Comparison of ENCODE assay signal across 1 cellular context in genomic region chr2:53826587-53827397, GRCh38.
TF ChIP-seq lines count a peak whose summit lies in the region.

No MANE protein-coding gene starts in this region.

TF ChIP-seq in HepG2, 621 proteins besides CTCF, POLR2A, EP300 and RAD21 (continued from another document and continues in another):
- TF ChIP-seq, protein P1, sequence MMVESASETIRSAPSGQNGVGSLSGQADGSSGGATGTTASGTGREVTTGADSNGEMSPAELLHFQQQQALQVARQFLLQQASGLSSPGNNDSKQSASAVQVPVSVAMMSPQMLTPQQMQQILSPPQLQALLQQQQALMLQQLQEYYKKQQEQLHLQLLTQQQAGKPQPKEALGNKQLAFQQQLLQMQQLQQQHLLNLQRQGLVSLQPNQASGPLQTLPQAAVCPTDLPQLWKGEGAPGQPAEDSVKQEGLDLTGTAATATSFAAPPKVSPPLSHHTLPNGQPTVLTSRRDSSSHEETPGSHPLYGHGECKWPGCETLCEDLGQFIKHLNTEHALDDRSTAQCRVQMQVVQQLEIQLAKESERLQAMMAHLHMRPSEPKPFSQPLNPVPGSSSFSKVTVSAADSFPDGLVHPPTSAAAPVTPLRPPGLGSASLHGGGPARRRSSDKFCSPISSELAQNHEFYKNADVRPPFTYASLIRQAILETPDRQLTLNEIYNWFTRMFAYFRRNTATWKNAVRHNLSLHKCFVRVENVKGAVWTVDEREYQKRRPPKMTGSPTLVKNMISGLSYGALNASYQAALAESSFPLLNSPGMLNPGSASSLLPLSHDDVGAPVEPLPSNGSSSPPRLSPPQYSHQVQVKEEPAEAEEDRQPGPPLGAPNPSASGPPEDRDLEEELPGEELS (CRISPR knock-in tag; IDR thresholded peaks at IDR 0.05): peak; percentile 100
- TF ChIP-seq EHMT2 (IDR thresholded peaks at IDR 0.05; ENCODE audit: borderline replicate concordance, low read depth, low read length): peak; percentile 94; the same call in 1 of the 2 replicates
- peak; percentile 100 for TF ChIP-seq FOXJ3 (CRISPR knock-in tag; IDR thresholded peaks at IDR 0.05; ENCODE audit: borderline replicate concordance)
- peak; percentile 72; the same call in 1 of the 2 replicates for TF ChIP-seq SAFB2 (CRISPR knock-in tag; IDR thresholded peaks at IDR 0.05; ENCODE audit: borderline replicate concordance, low read depth)
- TF ChIP-seq MZF1 (CRISPR knock-in tag; IDR thresholded peaks at IDR 0.05; ENCODE audit: borderline replicate concordance): no peak
- TF ChIP-seq TRIM24 (CRISPR knock-in tag; IDR thresholded peaks at IDR 0.05): peak; percentile 86
- TF ChIP-seq ZNF770 (CRISPR knock-in tag; IDR thresholded peaks at IDR 0.05): no peak
- no peak for TF ChIP-seq ZNF841 (CRISPR knock-in tag; IDR thresholded peaks at IDR 0.05; ENCODE audit: borderline replicate concordance)
- TF ChIP-seq GRHL1 (CRISPR knock-in tag; conservative IDR thresholded peaks at IDR 0.05): no peak
- TF ChIP-seq HMGXB4 (CRISPR knock-in tag; IDR thresholded peaks at IDR 0.05; ENCODE audit: borderline replicate concordance in 1 of 2, low read depth in 1 of 2): peak; percentile 57 to 84; a peak in 2 of 4 replicates
- TF ChIP-seq ARNTL (CRISPR knock-in tag; IDR thresholded peaks at IDR 0.05): peak; percentile 80
- peak; percentile 6; a peak in 1 of 4 replicates for TF ChIP-seq MAFK (conservative IDR thresholded peaks at IDR 0.05 in 1 of 2, IDR thresholded peaks at IDR 0.05 in 1 of 2; ENCODE audit: low read length in 2 of 2)
- TF ChIP-seq, protein P2, sequence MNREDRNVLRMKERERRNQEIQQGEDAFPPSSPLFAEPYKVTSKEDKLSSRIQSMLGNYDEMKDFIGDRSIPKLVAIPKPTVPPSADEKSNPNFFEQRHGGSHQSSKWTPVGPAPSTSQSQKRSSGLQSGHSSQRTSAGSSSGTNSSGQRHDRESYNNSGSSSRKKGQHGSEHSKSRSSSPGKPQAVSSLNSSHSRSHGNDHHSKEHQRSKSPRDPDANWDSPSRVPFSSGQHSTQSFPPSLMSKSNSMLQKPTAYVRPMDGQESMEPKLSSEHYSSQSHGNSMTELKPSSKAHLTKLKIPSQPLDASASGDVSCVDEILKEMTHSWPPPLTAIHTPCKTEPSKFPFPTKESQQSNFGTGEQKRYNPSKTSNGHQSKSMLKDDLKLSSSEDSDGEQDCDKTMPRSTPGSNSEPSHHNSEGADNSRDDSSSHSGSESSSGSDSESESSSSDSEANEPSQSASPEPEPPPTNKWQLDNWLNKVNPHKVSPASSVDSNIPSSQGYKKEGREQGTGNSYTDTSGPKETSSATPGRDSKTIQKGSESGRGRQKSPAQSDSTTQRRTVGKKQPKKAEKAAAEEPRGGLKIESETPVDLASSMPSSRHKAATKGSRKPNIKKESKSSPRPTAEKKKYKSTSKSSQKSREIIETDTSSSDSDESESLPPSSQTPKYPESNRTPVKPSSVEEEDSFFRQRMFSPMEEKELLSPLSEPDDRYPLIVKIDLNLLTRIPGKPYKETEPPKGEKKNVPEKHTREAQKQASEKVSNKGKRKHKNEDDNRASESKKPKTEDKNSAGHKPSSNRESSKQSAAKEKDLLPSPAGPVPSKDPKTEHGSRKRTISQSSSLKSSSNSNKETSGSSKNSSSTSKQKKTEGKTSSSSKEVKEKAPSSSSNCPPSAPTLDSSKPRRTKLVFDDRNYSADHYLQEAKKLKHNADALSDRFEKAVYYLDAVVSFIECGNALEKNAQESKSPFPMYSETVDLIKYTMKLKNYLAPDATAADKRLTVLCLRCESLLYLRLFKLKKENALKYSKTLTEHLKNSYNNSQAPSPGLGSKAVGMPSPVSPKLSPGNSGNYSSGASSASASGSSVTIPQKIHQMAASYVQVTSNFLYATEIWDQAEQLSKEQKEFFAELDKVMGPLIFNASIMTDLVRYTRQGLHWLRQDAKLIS (CRISPR knock-in tag; IDR thresholded peaks at IDR 0.05): 0 out of 2 replicates have a peak, but pooled peaks have one; percentile 36
- TF ChIP-seq, protein P3, sequence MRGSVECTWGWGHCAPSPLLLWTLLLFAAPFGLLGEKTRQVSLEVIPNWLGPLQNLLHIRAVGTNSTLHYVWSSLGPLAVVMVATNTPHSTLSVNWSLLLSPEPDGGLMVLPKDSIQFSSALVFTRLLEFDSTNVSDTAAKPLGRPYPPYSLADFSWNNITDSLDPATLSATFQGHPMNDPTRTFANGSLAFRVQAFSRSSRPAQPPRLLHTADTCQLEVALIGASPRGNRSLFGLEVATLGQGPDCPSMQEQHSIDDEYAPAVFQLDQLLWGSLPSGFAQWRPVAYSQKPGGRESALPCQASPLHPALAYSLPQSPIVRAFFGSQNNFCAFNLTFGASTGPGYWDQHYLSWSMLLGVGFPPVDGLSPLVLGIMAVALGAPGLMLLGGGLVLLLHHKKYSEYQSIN (CRISPR knock-in tag; IDR thresholded peaks at IDR 0.05; ENCODE audit: borderline replicate concordance): no peak
- no peak for TF ChIP-seq TEAD2 (CRISPR knock-in tag; IDR thresholded peaks at IDR 0.05)
- TF ChIP-seq E2F1 (CRISPR knock-in tag; IDR thresholded peaks at IDR 0.05): no peak
- TF ChIP-seq ZNF883 (CRISPR knock-in tag; IDR thresholded peaks at IDR 0.05; ENCODE audit: not compliant biosample characterization): no peak
- peak; percentile 26 for TF ChIP-seq ZNF781 (CRISPR knock-in tag; IDR thresholded peaks at IDR 0.05; ENCODE audit: borderline replicate concordance, not compliant biosample characterization)
- TF ChIP-seq ZNF468 (CRISPR knock-in tag; IDR thresholded peaks at IDR 0.05): peak; percentile 39; the same call in 1 of the 2 replicates
- TF ChIP-seq TOE1 (CRISPR knock-in tag; IDR thresholded peaks at IDR 0.05): peak; percentile 92
- peak; percentile 86; the same call in 1 of the 2 replicates for TF ChIP-seq MEF2D (CRISPR knock-in tag; IDR thresholded peaks at IDR 0.05)
- no peak for TF ChIP-seq ZNF839 (CRISPR knock-in tag; IDR thresholded peaks at IDR 0.05; ENCODE audit: borderline replicate concordance)
- TF ChIP-seq RFXANK (CRISPR knock-in tag; IDR thresholded peaks at IDR 0.05): peak; percentile 53; the same call in 1 of the 2 replicates
- TF ChIP-seq ZNF709 (CRISPR knock-in tag; IDR thresholded peaks at IDR 0.05): peak; percentile 43; the same call in 1 of the 2 replicates
- TF ChIP-seq PRMT3 (CRISPR knock-in tag; IDR thresholded peaks at IDR 0.05; ENCODE audit: borderline replicate concordance, low read depth): peak; percentile 78; the same call in 1 of the 2 replicates
- no peak for TF ChIP-seq U2AF1 (optimal IDR thresholded peaks at IDR 0.05; ENCODE audit: low read depth, low read length)
- TF ChIP-seq ZNF577 (CRISPR knock-in tag; IDR thresholded peaks at IDR 0.05; ENCODE audit: borderline replicate concordance, low read depth): no peak
- TF ChIP-seq ZNF251 (CRISPR knock-in tag; IDR thresholded peaks at IDR 0.05): no peak
- 0 out of 2 replicates have a peak, but pooled peaks have one; percentile 73 for TF ChIP-seq ZC3H13 (CRISPR knock-in tag; IDR thresholded peaks at IDR 0.05)
- TF ChIP-seq, protein P4, sequence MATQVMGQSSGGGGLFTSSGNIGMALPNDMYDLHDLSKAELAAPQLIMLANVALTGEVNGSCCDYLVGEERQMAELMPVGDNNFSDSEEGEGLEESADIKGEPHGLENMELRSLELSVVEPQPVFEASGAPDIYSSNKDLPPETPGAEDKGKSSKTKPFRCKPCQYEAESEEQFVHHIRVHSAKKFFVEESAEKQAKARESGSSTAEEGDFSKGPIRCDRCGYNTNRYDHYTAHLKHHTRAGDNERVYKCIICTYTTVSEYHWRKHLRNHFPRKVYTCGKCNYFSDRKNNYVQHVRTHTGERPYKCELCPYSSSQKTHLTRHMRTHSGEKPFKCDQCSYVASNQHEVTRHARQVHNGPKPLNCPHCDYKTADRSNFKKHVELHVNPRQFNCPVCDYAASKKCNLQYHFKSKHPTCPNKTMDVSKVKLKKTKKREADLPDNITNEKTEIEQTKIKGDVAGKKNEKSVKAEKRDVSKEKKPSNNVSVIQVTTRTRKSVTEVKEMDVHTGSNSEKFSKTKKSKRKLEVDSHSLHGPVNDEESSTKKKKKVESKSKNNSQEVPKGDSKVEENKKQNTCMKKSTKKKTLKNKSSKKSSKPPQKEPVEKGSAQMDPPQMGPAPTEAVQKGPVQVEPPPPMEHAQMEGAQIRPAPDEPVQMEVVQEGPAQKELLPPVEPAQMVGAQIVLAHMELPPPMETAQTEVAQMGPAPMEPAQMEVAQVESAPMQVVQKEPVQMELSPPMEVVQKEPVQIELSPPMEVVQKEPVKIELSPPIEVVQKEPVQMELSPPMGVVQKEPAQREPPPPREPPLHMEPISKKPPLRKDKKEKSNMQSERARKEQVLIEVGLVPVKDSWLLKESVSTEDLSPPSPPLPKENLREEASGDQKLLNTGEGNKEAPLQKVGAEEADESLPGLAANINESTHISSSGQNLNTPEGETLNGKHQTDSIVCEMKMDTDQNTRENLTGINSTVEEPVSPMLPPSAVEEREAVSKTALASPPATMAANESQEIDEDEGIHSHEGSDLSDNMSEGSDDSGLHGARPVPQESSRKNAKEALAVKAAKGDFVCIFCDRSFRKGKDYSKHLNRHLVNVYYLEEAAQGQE (IDR thresholded peaks at IDR 0.05; ENCODE audit: borderline replicate concordance in 1 of 2, low read depth in 1 of 2, low read length in 2 of 2): peak in 1 of 2 experiments; percentile 80; a peak in 2 of 4 replicates
- TF ChIP-seq MBD4 (IDR thresholded peaks at IDR 0.05; ENCODE audit: borderline replicate concordance, low read length): peak; percentile 91; the same call in 1 of the 2 replicates
- peak; percentile 69; the same call in 1 of the 2 replicates for TF ChIP-seq ZBTB7B (CRISPR knock-in tag; IDR thresholded peaks at IDR 0.05)
- peak; percentile 94 for TF ChIP-seq PITX1 (CRISPR knock-in tag; IDR thresholded peaks at IDR 0.05)
- TF ChIP-seq MLXIP (CRISPR knock-in tag; IDR thresholded peaks at IDR 0.05; ENCODE audit: borderline replicate concordance): peak; percentile 70; the same call in 1 of the 2 replicates
- TF ChIP-seq SOX5 (CRISPR knock-in tag; IDR thresholded peaks at IDR 0.05; ENCODE audit: borderline replicate concordance): peak; percentile 98
- TF ChIP-seq ZEB1 (IDR thresholded peaks at IDR 0.05; ENCODE audit: insufficient replicate concordance, low read depth): peak; percentile 57
